ENCODE assay signal across 13 cellular contexts in genomic region chr4:78737020-78737419, GRCh38. TPM values are rescaled to one million over a fixed set of nuclear protein-coding genes. Genes with fewer than 3 reads are reported as not detected.
DNase-seq lines count a peak whose midpoint lies in the region; ATAC-seq and TF ChIP-seq lines count a peak whose summit lies in the region.
"Had no signal": no experiment of that assay in that cellular context is flagged by ENCODE, and none has a peak within 500 bp of the region (broad histone marks: within the 10 kb centered on the region; RNA-seq: fewer than 3 reads in every experiment).

No MANE protein-coding gene starts in this region.

- no peaks in the 10 kb centered on the region for H4K20me1 ChIP-seq in osteoblast (ENCODE audit: insufficient read depth, low read length)
- no peaks in the 10 kb centered on the region for H4K20me1 ChIP-seq in MM.1S (ENCODE audit: insufficient read depth, low read length)

- H3K9me2 ChIP-seq in MM.1S (replicated peaks; ENCODE audit: insufficient read depth, low read length) = no peaks in the 10 kb centered on the region

- H3K79me2 ChIP-seq in osteoblast (ENCODE audit: insufficient read depth, low read length) (no peaks in the 10 kb centered on the region), MM.1S (ENCODE audit: low read length) (no peaks in the 10 kb centered on the region)

- peak overlapping the region; percentile 45 for H2AFZ ChIP-seq in osteoblast (ENCODE audit: low read length)
- no peak overlapping the region for H2AFZ ChIP-seq in MM.1S (ENCODE audit: low read length)

- H3K4me2 ChIP-seq in osteoblast (ENCODE audit: insufficient read depth, low read length) = no peak overlapping the region
- H3K4me2 ChIP-seq in MM.1S (ENCODE audit: low read depth, low read length) = no peak overlapping the region

- H3K9me3 ChIP-seq in osteoblast (ENCODE audit: low read depth, low read length) (no peaks in the 10 kb centered on the region), MM.1S (replicated peaks; ENCODE audit: insufficient read depth, low read length) (no peaks in the 10 kb centered on the region)
- H3K9me3 ChIP-seq: esophagus squamous epithelium had no signal

- H3K27ac ChIP-seq in osteoblast (ENCODE audit: low read depth, low read length) = no peak overlapping the region
- H3K27ac ChIP-seq in MM.1S (ENCODE audit: low read length) = no peak overlapping the region
- H3K27ac ChIP-seq: esophagus squamous epithelium had no signal

- no peak overlapping the region for H3K9ac ChIP-seq in MM.1S (ENCODE audit: low read length)

- ATAC-seq in GM18861 (IDR thresholded peaks at IDR 0.05; ENCODE audit: unreplicated experiment) (peak; percentile 49), GM21786 (IDR thresholded peaks at IDR 0.05; ENCODE audit: unreplicated experiment) (peak; percentile 41), HG03469 (IDR thresholded peaks at IDR 0.05; ENCODE audit: unreplicated experiment) (peak; percentile 52)
- ATAC-seq: right cardiac atrium had no signal

- DNase-seq in osteoblast (ENCODE audit: insufficient read length, low spot score, missing footprints) (no peak), NCI-H345 treated with DMSO at 0.1 percent for 48 hours (lab: John Stamatoyannopoulos, UW; ENCODE audit: unreplicated experiment) (no peak), HCEC 1CT (no peak), MM.1S (no peak)
- no peak for DNase-seq in stimulated activated CD8-positive, alpha-beta memory T cell treated with anti-CD3 and anti-CD28 coated beads, Interleukin-4, amount 100 ng/mL, for 48 hours
- DNase-seq: activated CD4-positive, alpha-beta T cell treated with anti-CD3 and anti-CD28 coated beads, Interleukin-2, amount 50 U/mL, for 1 hour; activated naive CD4-positive, alpha-beta T cell treated with anti-CD3 and anti-CD28 coated beads for 36 hours; esophagus squamous epithelium; NCI-H774; right cardiac atrium had no signal

- H3K4me3 ChIP-seq in osteoblast (ENCODE audit: insufficient read depth, low read length) (no peak overlapping the region), MM.1S (ENCODE audit: low read length) (no peak overlapping the region)
- H3K4me3 ChIP-seq: esophagus squamous epithelium had no signal

- H3K4me1 ChIP-seq in osteoblast (ENCODE audit: insufficient read depth, low read length) (no peaks in the 10 kb centered on the region), MM.1S (ENCODE audit: low read length) (no peaks in the 10 kb centered on the region)
- H3K4me1 ChIP-seq: esophagus squamous epithelium had no signal

- no peaks in the 10 kb centered on the region for H3K27me3 ChIP-seq in osteoblast (ENCODE audit: insufficient read depth, low read length)
- no peaks in the 10 kb centered on the region for H3K27me3 ChIP-seq in MM.1S (replicated peaks; ENCODE audit: insufficient read depth, low read length)
- H3K27me3 ChIP-seq: esophagus squamous epithelium had no signal

- no peaks in the 10 kb centered on the region for H3F3A ChIP-seq in MM.1S (ENCODE audit: insufficient read depth, low read length)

- no peak for TF ChIP-seq CTCF in osteoblast (IDR thresholded peaks at IDR 0.05; ENCODE audit: extremely low read depth, low read depth, low read length)
- no peak for TF ChIP-seq CTCF in MM.1S (IDR thresholded peaks at IDR 0.05; ENCODE audit: low read length)

- H3K36me3 ChIP-seq in osteoblast (ENCODE audit: insufficient read depth, low read length) (no peaks in the 10 kb centered on the region), MM.1S (replicated peaks; ENCODE audit: insufficient read depth, low read length) (no peaks in the 10 kb centered on the region)
- H3K36me3 ChIP-seq: esophagus squamous epithelium had no signal

RNA-seq across cellular contexts. Expression of gene BMP2K, which starts 39.1 kb away (rescaled TPM):
- total RNA-seq in osteoblast = 61.2 and 81.0 TPM in 2 replicates
